ENCODE assay signal across 13 cellular contexts in genomic region chr2:105774781-105775337, GRCh38. TPM values are rescaled to one million over a fixed set of nuclear protein-coding genes. Genes with fewer than 3 reads are reported as not detected.
A peak's percentile ranks its signal among the peaks of the same experiment; 100 is the strongest.
DNase-seq lines count a peak whose midpoint lies in the region; ATAC-seq and TF ChIP-seq lines count a peak whose summit lies in the region.
"Had no signal": no experiment of that assay in that cellular context is flagged by ENCODE, and none has a peak within 500 bp of the region (broad histone marks: within the 10 kb centered on the region; RNA-seq: fewer than 3 reads in every experiment).

No MANE protein-coding gene starts in this region.

- H3K27ac ChIP-seq in left ventricle myocardium inferior (replicated peaks): peak overlapping the region; percentile 77
- H3K27ac ChIP-seq in osteoblast (ENCODE audit: low read depth, low read length): no peak overlapping the region

- peaks cover 87% of the 10 kb centered on the region for H3K4me1 Mint-ChIP-seq in activated CD4-positive, alpha-beta memory T cell treated with anti-CD3 and anti-CD28 coated beads for 36 hours (ENCODE audit: low read depth)
- H3K4me1 Mint-ChIP-seq in immature natural killer cell: peaks cover 80 to 89% of the 10 kb centered on the region in 2 donors

- H3K4me3 ChIP-seq in left ventricle myocardium inferior (no peak overlapping the region), osteoblast (ENCODE audit: insufficient read depth, low read length) (no peak overlapping the region)

- no peak overlapping the region for H3K4me2 ChIP-seq in osteoblast (ENCODE audit: insufficient read depth, low read length)

- H3K79me2 ChIP-seq in osteoblast (ENCODE audit: insufficient read depth, low read length): peaks cover 59% of the 10 kb centered on the region

- no peaks in the 10 kb centered on the region for H3K36me3 ChIP-seq in left ventricle myocardium inferior
- no peaks in the 10 kb centered on the region for H3K36me3 ChIP-seq in osteoblast (ENCODE audit: insufficient read depth, low read length)

- H3K9me3 Mint-ChIP-seq in activated CD4-positive, alpha-beta memory T cell treated with anti-CD3 and anti-CD28 coated beads for 36 hours: no peaks in the 10 kb centered on the region
- H3K9me3 Mint-ChIP-seq in immature natural killer cell: no peaks in the 10 kb centered on the region

- H4K20me1 ChIP-seq in osteoblast (ENCODE audit: insufficient read depth, low read length): peaks cover 22% of the 10 kb centered on the region

- H3K4me3 Mint-ChIP-seq in activated CD4-positive, alpha-beta memory T cell treated with anti-CD3 and anti-CD28 coated beads for 36 hours: no peak overlapping the region
- peak overlapping the region in 3 of 5 donors; percentile 47 to 82 (median 51) for H3K4me3 Mint-ChIP-seq in immature natural killer cell

- no peaks in the 10 kb centered on the region for H3K27me3 ChIP-seq in left ventricle myocardium inferior (ENCODE audit: low read depth)
- H3K27me3 ChIP-seq in osteoblast (ENCODE audit: insufficient read depth, low read length): no peaks in the 10 kb centered on the region

- H3K27ac Mint-ChIP-seq in activated CD4-positive, alpha-beta memory T cell treated with anti-CD3 and anti-CD28 coated beads for 36 hours: peak overlapping the region; percentile 88
- H3K27ac Mint-ChIP-seq in immature natural killer cell: peak overlapping the region; percentile 82 to 95 (median 90)

- no peak for TF ChIP-seq CTCF in left ventricle myocardium inferior (IDR thresholded peaks at IDR 0.05; ENCODE audit: borderline replicate concordance)
- TF ChIP-seq CTCF in osteoblast (IDR thresholded peaks at IDR 0.05; ENCODE audit: extremely low read depth, low read depth, low read length): no peak

- peaks cover 23% of the 10 kb centered on the region for H3K36me3 Mint-ChIP-seq in activated CD4-positive, alpha-beta memory T cell treated with anti-CD3 and anti-CD28 coated beads for 36 hours
- H3K36me3 Mint-ChIP-seq in immature natural killer cell: peaks cover 0 to 4% (median 0%) of the 10 kb centered on the region in 3 donors

- POLR2A ChIA-PET in activated CD4-positive, alpha-beta memory T cell treated with anti-CD3 and anti-CD28 coated beads for 36 hours (lab: Charles Lee): interaction anchor here (0.6 to 3.0 kb wide), 2 partner anchors 12 to 28 kb away, joined by 3 to 15 read pairs; no protein-coding TSS in a partner anchor

- no peak for ATAC-seq in GM21423 (IDR thresholded peaks at IDR 0.05; ENCODE audit: unreplicated experiment)

- H3K4me1 ChIP-seq in left ventricle myocardium inferior (peaks cover 82% of the 10 kb centered on the region), osteoblast (ENCODE audit: insufficient read depth, low read length) (no peaks in the 10 kb centered on the region)

- CTCF ChIA-PET in activated CD4-positive, alpha-beta memory T cell treated with anti-CD3 and anti-CD28 coated beads for 36 hours (lab: Charles Lee): interaction anchor here (0.6 to 1.3 kb wide), 4 partner anchors 12 to 99 kb away, joined by 3 to 4 read pairs (median 3); no protein-coding TSS in a partner anchor

- H3K27me3 Mint-ChIP-seq in activated CD4-positive, alpha-beta memory T cell treated with anti-CD3 and anti-CD28 coated beads for 36 hours: no peaks in the 10 kb centered on the region
- peaks cover 0 to 9% (median 2%) of the 10 kb centered on the region in 3 donors for H3K27me3 Mint-ChIP-seq in immature natural killer cell (ENCODE audit: low read depth in 3 of 3)

- H3K9me3 ChIP-seq in left ventricle myocardium inferior (replicated peaks) (no peaks in the 10 kb centered on the region), osteoblast (ENCODE audit: low read depth, low read length) (no peaks in the 10 kb centered on the region)

- DNase-seq in left ventricle myocardium inferior (no peak), cardiac septum (ENCODE audit: low spot score) (no peak), immature natural killer cell (no peak), osteoblast (ENCODE audit: insufficient read length, low spot score, missing footprints) (no peak), AG08395 (ENCODE audit: low spot score) (no peak)
- no peak for DNase-seq in activated CD4-positive, alpha-beta memory T cell treated with anti-CD3 and anti-CD28 coated beads for 36 hours
- DNase-seq: amygdala; IMR-90; mesenchymal stem cell; NCI-H1092; nucleus accumbens; stimulated activated CD4-positive, alpha-beta T cell treated with anti-CD3 and anti-CD28 coated beads, Interleukin-4, amount 100 ng/mL, for 24 hours had no signal

- no peak overlapping the region for H2AFZ ChIP-seq in osteoblast (ENCODE audit: low read length)

- intact Hi-C loops in left ventricle myocardium inferior (cut with micrococcal nuclease): no loop called here
- intact Hi-C loops in cardiac septum (cut with DNase I): no loop called here
- intact Hi-C loops in activated CD4-positive, alpha-beta memory T cell treated with anti-CD3 and anti-CD28 coated beads for 36 hours (cut with micrococcal nuclease): no loop called here

RNA-seq across cellular contexts. Expression of gene NCK2, which starts 30.1 kb away (rescaled TPM):
- total RNA-seq in left ventricle myocardium inferior (24.7 TPM), cardiac septum (33.2 TPM), osteoblast (26.8 and 28.6 TPM in 2 replicates)
- 10 to 100 TPM; 81.8 to 85.8 TPM for total RNA-seq in activated CD4-positive, alpha-beta memory T cell treated with anti-CD3 and anti-CD28 coated beads for 36 hours
- polyA plus RNA-seq in immature natural killer cell: 10 to 100 TPM; 10.7 to 22.1 (median 16.2) TPM
